34 cellular contexts compared by ENCODE assay signal in the genomic region with DNA sequence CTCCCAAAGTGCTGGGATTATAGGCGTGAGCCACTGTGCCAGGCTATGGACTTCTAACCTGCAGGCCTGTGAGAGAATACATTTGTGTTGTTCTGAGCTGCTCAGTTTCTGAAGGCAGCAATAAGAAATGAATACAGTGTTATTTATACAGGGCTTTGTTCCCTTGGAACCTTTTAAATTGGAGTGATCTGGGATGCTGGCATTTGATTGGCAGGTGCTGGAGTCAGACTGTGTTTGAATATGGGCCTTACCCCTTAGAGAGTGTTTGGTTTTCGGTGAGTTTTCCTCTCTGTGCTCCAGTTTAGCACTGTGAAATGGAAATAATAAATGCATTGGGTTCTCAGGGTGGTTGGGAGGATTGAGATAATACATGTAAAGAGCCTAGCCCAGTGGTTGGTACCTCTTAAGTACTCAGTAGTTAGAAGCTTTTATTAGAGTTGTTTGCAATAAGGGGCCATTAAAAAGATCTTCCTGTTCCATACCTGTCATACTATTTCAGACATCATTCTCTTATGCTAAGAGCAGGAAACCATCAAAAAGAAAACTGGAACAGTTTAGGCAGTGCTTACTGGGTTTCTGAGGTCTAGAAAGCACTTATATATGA. TPM values are rescaled to one million over a fixed set of nuclear protein-coding genes. Genes with fewer than 3 reads are reported as not detected.
"Had no signal": no experiment of that assay in that cellular context is flagged by ENCODE, and none has a peak within 500 bp of the region (broad histone marks: within the 10 kb centered on the region; RNA-seq: fewer than 3 reads in every experiment).

No MANE protein-coding gene starts in this region.

- H3K9me3 ChIP-seq: adrenal gland, body of pancreas, breast epithelium had no signal

- H3K4me3 Mint-ChIP-seq: activated B cell treated with CpG ODN at 0.5 μM for 24 hours; activated CD4-positive, alpha-beta memory T cell treated with anti-CD3 and anti-CD28 coated beads for 36 hours; activated CD4-positive, alpha-beta T cell treated with anti-CD3 and anti-CD28 coated beads, Interleukin-2, amount 10 ng/mL, durations not matched to agents 24 days and 14 days; activated CD8-positive, alpha-beta T cell treated with anti-CD3 and anti-CD28 coated beads for 36 hours; activated naive CD4-positive, alpha-beta T cell treated with anti-CD3 and anti-CD28 coated beads for 36 hours; activated naive CD8-positive, alpha-beta T cell treated with anti-CD3 and anti-CD28 coated beads for 36 hours; activated T-cell treated with anti-CD3 and anti-CD28 coated beads, Interleukin-2, amount 50 U/mL, for 4 hours; activated T-cell treated with anti-CD3 and anti-CD28 coated beads, Interleukin-2, amount 50 U/mL, for 72 hours; activated T-helper 1 cell treated with anti-CD3 and anti-CD28 coated beads, Interleukin-12 subunit alpha, Interleukin-12 subunit beta, Interleukin-2, Interleukin-4 antibody, amounts not matched to agents 30 ng/mL and 10 ng/mL and 1 ng/mL, durations not matched to agents 14 hours and 24 hours and 36 hours; activated T-helper 17 cell treated with anti-CD3 and anti-CD28 coated beads, Interleukin-2, amount 50 U/mL, for 72 hours; T-helper 2 cell treated with Interferon-gamma antibody and Interleukin-4, amounts not matched to agents 5 μg/mL and 100 μg/mL, for 36 hours had no signal

- H3K9me3 Mint-ChIP-seq: activated B cell treated with CpG ODN at 0.5 μM for 24 hours; activated CD4-positive, alpha-beta memory T cell treated with anti-CD3 and anti-CD28 coated beads for 36 hours; activated CD4-positive, alpha-beta T cell treated with anti-CD3 and anti-CD28 coated beads, Interleukin-2, amount 10 ng/mL, durations not matched to agents 24 days and 14 days; activated CD8-positive, alpha-beta T cell treated with anti-CD3 and anti-CD28 coated beads for 36 hours; activated naive CD4-positive, alpha-beta T cell treated with anti-CD3 and anti-CD28 coated beads for 36 hours; activated naive CD4-positive, alpha-beta T cell treated with anti-CD3 and anti-CD28 coated beads, Interleukin-2, amount 50 U/mL, for 72 hours; activated naive CD8-positive, alpha-beta T cell treated with anti-CD3 and anti-CD28 coated beads for 36 hours; activated T-cell treated with anti-CD3 and anti-CD28 coated beads, Interleukin-2, amount 50 U/mL, for 4 hours; activated T-cell treated with anti-CD3 and anti-CD28 coated beads, Interleukin-2, amount 50 U/mL, for 72 hours; activated T-helper 1 cell treated with anti-CD3 and anti-CD28 coated beads, Interleukin-12 subunit alpha, Interleukin-12 subunit beta, Interleukin-2, Interleukin-4 antibody, amounts not matched to agents 30 ng/mL and 10 ng/mL and 1 ng/mL, durations not matched to agents 14 hours and 24 hours and 36 hours; activated T-helper 17 cell treated with anti-CD3 and anti-CD28 coated beads, Interleukin-2, amount 50 U/mL, for 72 hours; T-helper 2 cell treated with Interferon-gamma antibody and Interleukin-4, amounts not matched to agents 5 μg/mL and 100 μg/mL, for 36 hours had no signal

- DNase-seq: activated B cell treated with CpG ODN at 0.5 μM for 24 hours; activated CD4-positive, alpha-beta memory T cell treated with anti-CD3 and anti-CD28 coated beads for 36 hours; activated CD4-positive, alpha-beta T cell treated with anti-CD3 and anti-CD28 coated beads for 4 hours; activated CD4-positive, alpha-beta T cell treated with anti-CD3 and anti-CD28 coated beads, Interleukin-2, amount 10 ng/mL, durations not matched to agents 24 days and 14 days; activated CD4-positive, alpha-beta T cell treated with anti-CD3 and anti-CD28 coated beads, Interleukin-2, amount 50 U/mL, for 1 hour; activated CD4-positive, alpha-beta T cell treated with anti-CD3 and anti-CD28 coated beads, Interleukin-2, amount 50 U/mL, for 4 hours; activated CD4-positive, CD25-positive, alpha-beta regulatory T cell treated with anti-CD3 and anti-CD28 coated beads, Interleukin-2, amount 50 U/mL, for 72 hours; activated CD8-positive, alpha-beta memory T cell treated with anti-CD3 and anti-CD28 coated beads, Interleukin-2, amount 50 U/mL, for 4 hours; activated CD8-positive, alpha-beta T cell treated with anti-CD3 and anti-CD28 coated beads for 36 hours; activated effector memory CD4-positive, alpha-beta T cell treated with anti-CD3 and anti-CD28 coated beads, Interleukin-2, amount 50 U/mL, for 16 hours; activated gamma-delta T cell treated with Interleukin-2 at 50 U/mL for 16 hours; activated naive CD4-positive, alpha-beta T cell; activated naive CD4-positive, alpha-beta T cell treated with anti-CD3 and anti-CD28 coated beads for 36 hours; activated naive CD4-positive, alpha-beta T cell treated with anti-CD3 and anti-CD28 coated beads, Interleukin-2, amount 50 U/mL, for 16 hours; activated naive CD8-positive, alpha-beta T cell treated with anti-CD3 and anti-CD28 coated beads for 36 hours; activated T-cell treated with anti-CD3 and anti-CD28 coated beads for 4 hours; activated T-cell treated with anti-CD3 and anti-CD28 coated beads, Interleukin-2, amount 50 U/mL, for 1 hour; activated T-cell treated with anti-CD3 and anti-CD28 coated beads, Interleukin-2, amount 50 U/mL, for 4 hours; activated T-cell treated with anti-CD3 and anti-CD28 coated beads, Interleukin-2, amount 50 U/mL, for 72 hours; adrenal gland; amniotic stem cell; aorta; body of pancreas; brain microvascular endothelial cell; central memory CD4-positive, alpha-beta T cell; T-helper 2 cell; T-helper 9 cell had no signal

- H3K27ac ChIP-seq: adrenal gland, body of pancreas, brain microvascular endothelial cell, breast epithelium, VCaP had no signal

- H3K27ac Mint-ChIP-seq: activated B cell treated with CpG ODN at 0.5 μM for 24 hours; activated CD4-positive, alpha-beta memory T cell treated with anti-CD3 and anti-CD28 coated beads for 36 hours; activated CD4-positive, alpha-beta T cell treated with anti-CD3 and anti-CD28 coated beads, Interleukin-2, amount 10 ng/mL, durations not matched to agents 24 days and 14 days; activated CD8-positive, alpha-beta T cell treated with anti-CD3 and anti-CD28 coated beads for 36 hours; activated naive CD4-positive, alpha-beta T cell treated with anti-CD3 and anti-CD28 coated beads for 36 hours; activated naive CD4-positive, alpha-beta T cell treated with anti-CD3 and anti-CD28 coated beads, Interleukin-2, amount 50 U/mL, for 72 hours; activated naive CD8-positive, alpha-beta T cell treated with anti-CD3 and anti-CD28 coated beads for 36 hours; activated T-cell treated with anti-CD3 and anti-CD28 coated beads, Interleukin-2, amount 50 U/mL, for 72 hours; activated T-helper 1 cell treated with anti-CD3 and anti-CD28 coated beads, Interleukin-12 subunit alpha, Interleukin-12 subunit beta, Interleukin-2, Interleukin-4 antibody, amounts not matched to agents 30 ng/mL and 10 ng/mL and 1 ng/mL, durations not matched to agents 14 hours and 24 hours and 36 hours; activated T-helper 17 cell treated with anti-CD3 and anti-CD28 coated beads, Interleukin-2, amount 50 U/mL, for 72 hours; T-helper 2 cell treated with Interferon-gamma antibody and Interleukin-4, amounts not matched to agents 5 μg/mL and 100 μg/mL, for 36 hours had no signal

- H3K36me3 Mint-ChIP-seq: activated CD4-positive, alpha-beta memory T cell treated with anti-CD3 and anti-CD28 coated beads for 36 hours; activated naive CD4-positive, alpha-beta T cell treated with anti-CD3 and anti-CD28 coated beads, Interleukin-2, amount 50 U/mL, for 72 hours; activated naive CD8-positive, alpha-beta T cell treated with anti-CD3 and anti-CD28 coated beads for 36 hours had no signal

- H3K27me3 ChIP-seq: adrenal gland, body of pancreas, breast epithelium had no signal

- H3K4me1 Mint-ChIP-seq: activated B cell treated with CpG ODN at 0.5 μM for 24 hours; activated CD4-positive, alpha-beta T cell treated with anti-CD3 and anti-CD28 coated beads, Interleukin-2, amount 10 ng/mL, durations not matched to agents 24 days and 14 days; activated naive CD8-positive, alpha-beta T cell treated with anti-CD3 and anti-CD28 coated beads for 36 hours; activated T-helper 17 cell treated with anti-CD3 and anti-CD28 coated beads, Interleukin-2, amount 50 U/mL, for 72 hours had no signal

- H3K4me3 ChIP-seq: adrenal gland, body of pancreas, breast epithelium had no signal

- H3K36me3 ChIP-seq: adrenal gland, brain microvascular endothelial cell, breast epithelium had no signal

- ATAC-seq: activated CD8-positive, alpha-beta T cell treated with anti-CD3 and anti-CD28 coated beads for 36 hours; activated naive CD4-positive, alpha-beta T cell treated with anti-CD3 and anti-CD28 coated beads, Interleukin-2, amount 50 U/mL, for 72 hours; activated T-cell treated with anti-CD3 and anti-CD28 coated beads, Interleukin-2, amount 50 U/mL, for 4 hours; activated T-cell treated with anti-CD3 and anti-CD28 coated beads, Interleukin-2, amount 50 U/mL, for 72 hours; activated T-helper 17 cell treated with anti-CD3 and anti-CD28 coated beads, Interleukin-2, amount 50 U/mL, for 72 hours; body of pancreas had no signal

RNA-seq across cellular contexts. Expression of a gene that starts 22.1 kb away (rescaled TPM):
- total RNA-seq: activated CD8-positive, alpha-beta memory T cell treated with anti-CD3 and anti-CD28 coated beads for 36 hours; activated naive CD4-positive, alpha-beta T cell treated with anti-CD3 and anti-CD28 coated beads, Interleukin-2, amount 50 U/mL, for 72 hours; activated naive CD8-positive, alpha-beta T cell treated with anti-CD3 and anti-CD28 coated beads for 36 hours; activated T-cell treated with anti-CD3 and anti-CD28 coated beads, Interleukin-2, amount 50 U/mL, for 4 hours had no signal
